ENCODE assay signal across 12 cellular contexts in the genomic region with DNA sequence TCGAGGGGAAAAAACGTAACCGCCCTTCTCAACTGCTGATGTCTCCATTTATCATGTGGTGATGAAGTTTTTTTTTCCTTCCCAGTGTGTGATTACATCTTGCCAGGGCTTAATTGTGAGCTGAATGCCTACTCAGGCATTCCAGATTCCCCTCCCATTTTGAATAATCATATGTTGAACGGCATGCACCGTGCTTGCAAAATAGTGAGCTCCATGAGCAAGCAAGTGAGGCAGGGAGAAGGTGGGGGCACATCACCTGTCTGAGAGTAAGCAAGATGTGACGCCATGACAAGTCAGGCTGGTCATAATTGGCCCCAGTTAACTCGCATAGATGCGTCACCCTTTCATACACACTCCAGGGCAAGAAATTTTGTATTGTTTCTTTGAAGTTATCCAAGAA. TPM values are rescaled to one million over a fixed set of nuclear protein-coding genes. Genes with fewer than 3 reads are reported as not detected.
DNase-seq lines count a peak whose midpoint lies in the region; ATAC-seq, FAIRE-seq and TF ChIP-seq lines count a peak whose summit lies in the region.
"Had no signal": no experiment of that assay in that cellular context is flagged by ENCODE, and none has a peak within 500 bp of the region (broad histone marks: within the 10 kb centered on the region; RNA-seq: fewer than 3 reads in every experiment).

No MANE protein-coding gene starts in this region.

- H4K20me1 ChIP-seq in BLaER1 treated with 17β-estradiol and CSF1 and Interleukin-3, amounts not matched to agents 10 nM and 100 nM, result peaks cover 0 to 19% (median 15%) of the 10 kb centered on the region in 11 experiments; a peak in 14 of 22 replicates

- peaks cover under 1% of the 10 kb centered on the region for H3K36me3 Mint-ChIP-seq in nephron (ENCODE audit: low read depth)

- no peaks in the 10 kb centered on the region for H3K9me3 Mint-ChIP-seq in nephron

- DNase-seq in bronchial epithelial cell (ENCODE audit: low read depth) (peak; percentile 17), amniotic stem cell (lab: John Stamatoyannopoulos, UW) (no peak), LoVo (ENCODE audit: low spot score) (no peak), small intestine (no peak)
- DNase-seq: foreskin melanocyte, Right ventricle myocardium superior, uterus had no signal

- H3K9ac ChIP-seq in BLaER1 treated with 17β-estradiol and CSF1 and Interleukin-3, amounts not matched to agents 10 nM and 100 nM, result peak overlapping the region in 2 of 11 experiments; percentile 7 to 32; a peak in 1 of 22 replicates

- TF ChIP-seq CTCF in HEK293 (tag by site-specific recombination; IDR thresholded peaks at IDR 0.05) (no peak), bronchial epithelial cell (IDR thresholded peaks at IDR 0.05; ENCODE audit: insufficient read depth, low read length, severe bottlenecking) (no peak), nephron (IDR thresholded peaks at IDR 0.05; ENCODE audit: unreplicated experiment in 3 of 3) (no peak)

- peak overlapping the region in 2 of 10 experiments; percentile 36 to 39; a peak in 4 of 20 replicates for H3K4me3 ChIP-seq in BLaER1 treated with 17β-estradiol and CSF1 and Interleukin-3, amounts not matched to agents 10 nM and 100 nM
- H3K4me3 ChIP-seq in HEK293 (ENCODE audit: low read depth, low read length), result no peak overlapping the region
- H3K4me3 ChIP-seq in bronchial epithelial cell (ENCODE audit: low read depth, low read length), result no peak overlapping the region
- H3K4me3 ChIP-seq in small intestine (ENCODE audit: low read depth in 1 of 2, low read length in 2 of 2), result no peak overlapping the region

- no peaks in the 10 kb centered on the region for H3K9me3 ChIP-seq in BLaER1 treated with 17β-estradiol and CSF1 and Interleukin-3, amounts not matched to agents 10 nM and 100 nM (replicated peaks in 1 of 11)
- H3K9me3 ChIP-seq in HEK293 (ENCODE audit: control insufficient read depth, insufficient read depth, low read depth, low read length) (no peaks in the 10 kb centered on the region), small intestine (ENCODE audit: control insufficient read depth, low read depth) (no peaks in the 10 kb centered on the region)
- H3K9me3 ChIP-seq: uterus had no signal

- no peaks in the 10 kb centered on the region for H3K27me3 Mint-ChIP-seq in nephron (ENCODE audit: low read depth)

- H3K4me1 Mint-ChIP-seq in nephron, result peaks cover 11% of the 10 kb centered on the region

- peaks cover 0 to 13% (median 0%) of the 10 kb centered on the region in 11 experiments; a peak in 1 of 22 replicates for H3K36me3 ChIP-seq in BLaER1 treated with 17β-estradiol and CSF1 and Interleukin-3, amounts not matched to agents 10 nM and 100 nM
- H3K36me3 ChIP-seq in HEK293 (ENCODE audit: control insufficient read depth in 2 of 2, insufficient read depth in 1 of 2, low read length in 2 of 2), result peaks cover 4 to 12% of the 10 kb centered on the region in 2 experiments; a peak in 2 of 3 replicates
- no peaks in the 10 kb centered on the region for H3K36me3 ChIP-seq in bronchial epithelial cell (ENCODE audit: control insufficient read depth, insufficient read depth, low read length)
- no peaks in the 10 kb centered on the region for H3K36me3 ChIP-seq in small intestine (ENCODE audit: control insufficient read depth in 2 of 2, insufficient read depth in 2 of 2, low read length in 2 of 2)
- H3K36me3 ChIP-seq: uterus had no signal

- H3K4me1 ChIP-seq in BLaER1 treated with 17β-estradiol and CSF1 and Interleukin-3, amounts not matched to agents 10 nM and 100 nM, result peaks cover 15 to 23% (median 21%) of the 10 kb centered on the region in 10 experiments
- no peaks in the 10 kb centered on the region for H3K4me1 ChIP-seq in HEK293 (ENCODE audit: control insufficient read depth, insufficient read depth, low read length)
- no peaks in the 10 kb centered on the region for H3K4me1 ChIP-seq in small intestine (ENCODE audit: control insufficient read depth in 2 of 2, insufficient read depth in 1 of 2, low read depth in 1 of 2, low read length in 1 of 2)
- H3K4me1 ChIP-seq: uterus had no signal

- WGBS in small intestine, 3 donors, result 68 to 73% (median 72%) methylated on average over 8 of the region's 8 CpGs

- FAIRE-seq in bronchial epithelial cell (lab: Jason Lieb, UNC), result no peak
- no peak for FAIRE-seq in small intestine (lab: Jason Lieb, UNC)
- FAIRE-seq: H1 had no signal

- peak overlapping the region; percentile 93 to 100 (median 99) for H3K27ac Mint-ChIP-seq in nephron

- H3K4me2 ChIP-seq in BLaER1 treated with 17β-estradiol and CSF1 and Interleukin-3, amounts not matched to agents 10 nM and 100 nM, result peak overlapping the region; percentile 62 to 85 (median 74)

- CTCF ChIA-PET in HEK293 (lab: Yijun Ruan, JAX), result interaction anchor here (1.4 to 1.5 kb wide), 2 partner anchors 45 to 68 kb away, joined by 6 to 9 read pairs; no protein-coding TSS in a partner anchor

- peak overlapping the region in 6 of 11 experiments; percentile 0 to 52 (median 20); a peak in 7 of 22 replicates for H3K27ac ChIP-seq in BLaER1 treated with 17β-estradiol and CSF1 and Interleukin-3, amounts not matched to agents 10 nM and 100 nM
- H3K27ac ChIP-seq in HEK293 (ENCODE audit: extremely low read depth, low read depth, low read length), result no peak overlapping the region
- H3K27ac ChIP-seq in small intestine (ENCODE audit: low read depth in 1 of 2, low read length in 1 of 2), result no peak overlapping the region

- peak overlapping the region; percentile 99 to 100 (median 99) for H3K4me3 Mint-ChIP-seq in nephron

- POLR2A ChIA-PET in HEK293 (lab: Yijun Ruan, JAX), result interaction anchor here (0.9 to 8.3 kb wide), 9 partner anchors 9 to 149 kb away, joined by 4 to 214 read pairs (median 6); a partner anchor contains a TSS

- no peak for ATAC-seq in HG03520 (IDR thresholded peaks at IDR 0.05; ENCODE audit: unreplicated experiment)

- no peaks in the 10 kb centered on the region for H3K27me3 ChIP-seq in BLaER1 treated with 17β-estradiol and CSF1 and Interleukin-3, amounts not matched to agents 10 nM and 100 nM
- H3K27me3 ChIP-seq in bronchial epithelial cell (ENCODE audit: control insufficient read depth, insufficient read depth, low read length) (no peaks in the 10 kb centered on the region), small intestine (ENCODE audit: control insufficient read depth in 2 of 2, insufficient read depth in 2 of 2, low read length in 2 of 2) (no peaks in the 10 kb centered on the region)
- H3K27me3 ChIP-seq: uterus had no signal

TF ChIP-seq in HEK293, 187 proteins besides CTCF, POLR2A, EP300 and RAD21:
- TF ChIP-seq ZBTB20 (tag by site-specific recombination; IDR thresholded peaks at IDR 0.05) (peak; percentile 55), ZNF202 (tag by site-specific recombination; IDR thresholded peaks at IDR 0.05; ENCODE audit: borderline replicate concordance) (no peak)

RNA-seq across cellular contexts. Expression of a gene that starts 2.7 kb away (rescaled TPM):
- total RNA-seq in bronchial epithelial cell, result 6.3 and 11.9 TPM in 2 replicates
- polyA plus RNA-seq in small intestine, result 10 to 100 TPM; 15.1 to 29.8 (median 23.3) TPM

RNA-seq across cellular contexts. Expression of a gene that starts 19.2 kb away (rescaled TPM):
- total RNA-seq in bronchial epithelial cell, result 106 and 111 TPM in 2 replicates
- polyA plus RNA-seq in small intestine, result 10 to 100 TPM; 53.0 to 62.7 (median 57.6) TPM

RNA-seq across cellular contexts. Expression of a gene that starts 19.6 kb away (rescaled TPM):
- total RNA-seq in bronchial epithelial cell, result 59.8 and 77.6 TPM in 2 replicates
- 100 to 1,000 TPM; 126 to 294 (median 216) TPM for polyA plus RNA-seq in small intestine

Comparison
In these comparisons a context has a peak if more than half of its experiments do, and no peak if none do; other contexts are left out.
1. H3K27ac ChIP-seq: peak in BLaER1 treated with 17β-estradiol and CSF1 and Interleukin-3, amounts not matched to agents 10 nM and 100 nM (6 of 11); none in HEK293 (single experiment) and small intestine (0 of 2).